1 cellular context compared by ENCODE assay signal in the genomic region with DNA sequence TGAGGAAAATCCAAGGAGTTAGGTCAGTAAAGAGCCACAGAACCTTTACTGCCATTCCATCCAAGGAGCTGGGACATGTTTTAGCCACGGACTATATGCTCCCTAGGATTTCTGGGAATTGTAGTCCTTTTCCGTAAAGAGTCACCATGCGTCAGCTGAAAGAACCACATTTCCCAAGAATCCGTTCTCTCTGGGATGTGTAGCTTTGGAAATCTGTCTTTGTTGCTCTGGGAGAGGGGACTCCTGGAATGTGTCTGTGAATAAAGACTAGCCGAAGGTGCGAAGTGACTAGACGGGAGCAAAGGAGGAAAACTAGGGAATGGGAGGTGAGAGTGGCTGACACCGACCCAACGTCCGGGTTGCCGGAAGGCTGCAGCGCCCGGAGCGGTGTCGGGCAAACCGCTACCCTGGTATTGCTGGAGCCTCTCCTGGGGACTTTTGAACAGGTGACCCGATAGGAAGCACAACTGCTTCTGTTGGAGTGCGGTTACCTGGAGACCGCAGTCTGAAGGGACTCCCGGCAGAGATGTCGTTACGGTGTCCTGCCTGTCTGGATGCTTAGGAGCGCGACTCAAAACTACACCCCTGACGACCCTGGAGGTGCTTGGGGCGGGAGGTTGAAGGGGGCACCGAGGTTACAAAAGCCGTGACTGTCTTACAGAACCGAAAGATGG.
TF ChIP-seq lines count a peak whose summit lies in the region.

A gene with protein sequence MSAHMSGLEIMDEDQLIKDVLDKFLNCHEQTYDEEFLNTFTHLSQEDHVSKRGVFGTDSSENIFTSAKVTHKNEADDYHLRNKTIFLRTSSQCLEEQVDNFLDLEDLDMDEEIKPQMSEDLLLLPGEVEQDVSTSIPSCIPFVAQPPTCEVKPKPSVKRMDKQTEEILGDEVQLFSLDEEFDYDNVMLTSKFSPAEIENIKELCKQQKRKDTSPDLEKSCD (plus strand): TSS at position 187 of the 674 bp plus-strand sequence. CDS start 15,602 bp downstream, outside the sequence.

TF ChIP-seq in HEK293, 187 proteins besides CTCF, POLR2A, EP300 and RAD21 (continued from another document):
- TF ChIP-seq, protein P1, sequence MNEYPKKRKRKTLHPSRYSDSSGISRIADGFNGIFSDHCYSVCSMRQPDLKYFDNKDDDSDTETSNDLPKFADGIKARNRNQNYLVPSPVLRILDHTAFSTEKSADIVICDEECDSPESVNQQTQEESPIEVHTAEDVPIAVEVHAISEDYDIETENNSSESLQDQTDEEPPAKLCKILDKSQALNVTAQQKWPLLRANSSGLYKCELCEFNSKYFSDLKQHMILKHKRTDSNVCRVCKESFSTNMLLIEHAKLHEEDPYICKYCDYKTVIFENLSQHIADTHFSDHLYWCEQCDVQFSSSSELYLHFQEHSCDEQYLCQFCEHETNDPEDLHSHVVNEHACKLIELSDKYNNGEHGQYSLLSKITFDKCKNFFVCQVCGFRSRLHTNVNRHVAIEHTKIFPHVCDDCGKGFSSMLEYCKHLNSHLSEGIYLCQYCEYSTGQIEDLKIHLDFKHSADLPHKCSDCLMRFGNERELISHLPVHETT (tag by site-specific recombination; IDR thresholded peaks at IDR 0.05), result peak; percentile 68
- TF ChIP-seq ZFP37 (tag by site-specific recombination; IDR thresholded peaks at IDR 0.05), result 0 out of 2 replicates have a peak, but pooled peaks have one; percentile 37
- peak; percentile 82 for TF ChIP-seq SCRT1 (tag by site-specific recombination; IDR thresholded peaks at IDR 0.05; ENCODE audit: borderline replicate concordance)
- TF ChIP-seq, protein P2, sequence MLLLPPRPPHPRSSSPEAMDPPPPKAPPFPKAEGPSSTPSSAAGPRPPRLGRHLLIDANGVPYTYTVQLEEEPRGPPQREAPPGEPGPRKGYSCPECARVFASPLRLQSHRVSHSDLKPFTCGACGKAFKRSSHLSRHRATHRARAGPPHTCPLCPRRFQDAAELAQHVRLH (tag by site-specific recombination; IDR thresholded peaks at IDR 0.05), result peak; percentile 79
- TF ChIP-seq ZNF610 (tag by site-specific recombination; IDR thresholded peaks at IDR 0.05; ENCODE audit: borderline replicate concordance), result 0 out of 2 replicates have a peak, but pooled peaks have one; percentile 24
- 0 out of 2 replicates have a peak, but pooled peaks have one; percentile 26 for TF ChIP-seq GLI4 (tag by site-specific recombination; IDR thresholded peaks at IDR 0.05)
- TF ChIP-seq YY2 (tag by site-specific recombination; IDR thresholded peaks at IDR 0.05), result peak; percentile 74
- 0 out of 2 replicates have a peak, but pooled peaks have one; percentile 40 for TF ChIP-seq ZNF366 (tag by site-specific recombination; conservative IDR thresholded peaks at IDR 0.05)
- peak; percentile 89 for TF ChIP-seq MZF1 (tag by site-specific recombination; IDR thresholded peaks at IDR 0.05; ENCODE audit: borderline replicate concordance)
- TF ChIP-seq ZBTB8A (tag by site-specific recombination; IDR thresholded peaks at IDR 0.05), result 0 out of 2 replicates have a peak, but pooled peaks have one; percentile 20
- TF ChIP-seq, protein P3, sequence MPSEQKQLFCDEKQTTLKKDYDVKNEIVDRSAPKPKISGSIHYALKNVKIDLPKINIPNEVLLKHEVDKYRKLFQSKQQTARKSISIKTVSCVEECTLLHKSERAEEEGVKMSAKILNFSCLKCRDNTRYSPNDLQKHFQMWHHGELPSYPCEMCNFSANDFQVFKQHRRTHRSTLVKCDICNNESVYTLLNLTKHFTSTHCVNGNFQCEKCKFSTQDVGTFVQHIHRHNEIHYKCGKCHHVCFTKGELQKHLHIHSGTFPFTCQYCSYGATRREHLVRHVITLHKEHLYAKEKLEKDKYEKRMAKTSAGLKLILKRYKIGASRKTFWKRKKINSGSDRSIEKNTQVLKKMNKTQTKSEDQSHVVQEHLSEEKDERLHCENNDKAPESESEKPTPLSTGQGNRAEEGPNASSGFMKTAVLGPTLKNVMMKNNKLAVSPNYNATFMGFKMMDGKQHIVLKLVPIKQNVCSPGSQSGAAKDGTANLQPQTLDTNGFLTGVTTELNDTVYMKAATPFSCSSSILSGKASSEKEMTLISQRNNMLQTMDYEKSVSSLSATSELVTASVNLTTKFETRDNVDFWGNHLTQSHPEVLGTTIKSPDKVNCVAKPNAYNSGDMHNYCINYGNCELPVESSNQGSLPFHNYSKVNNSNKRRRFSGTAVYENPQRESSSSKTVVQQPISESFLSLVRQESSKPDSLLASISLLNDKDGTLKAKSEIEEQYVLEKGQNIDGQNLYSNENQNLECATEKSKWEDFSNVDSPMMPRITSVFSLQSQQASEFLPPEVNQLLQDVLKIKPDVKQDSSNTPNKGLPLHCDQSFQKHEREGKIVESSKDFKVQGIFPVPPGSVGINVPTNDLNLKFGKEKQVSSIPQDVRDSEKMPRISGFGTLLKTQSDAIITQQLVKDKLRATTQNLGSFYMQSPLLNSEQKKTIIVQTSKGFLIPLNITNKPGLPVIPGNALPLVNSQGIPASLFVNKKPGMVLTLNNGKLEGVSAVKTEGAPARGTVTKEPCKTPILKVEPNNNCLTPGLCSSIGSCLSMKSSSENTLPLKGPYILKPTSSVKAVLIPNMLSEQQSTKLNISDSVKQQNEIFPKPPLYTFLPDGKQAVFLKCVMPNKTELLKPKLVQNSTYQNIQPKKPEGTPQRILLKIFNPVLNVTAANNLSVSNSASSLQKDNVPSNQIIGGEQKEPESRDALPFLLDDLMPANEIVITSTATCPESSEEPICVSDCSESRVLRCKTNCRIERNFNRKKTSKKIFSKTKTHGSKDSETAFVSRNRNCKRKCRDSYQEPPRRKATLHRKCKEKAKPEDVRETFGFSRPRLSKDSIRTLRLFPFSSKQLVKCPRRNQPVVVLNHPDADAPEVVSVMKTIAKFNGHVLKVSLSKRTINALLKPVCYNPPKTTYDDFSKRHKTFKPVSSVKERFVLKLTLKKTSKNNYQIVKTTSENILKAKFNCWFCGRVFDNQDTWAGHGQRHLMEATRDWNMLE (tag by site-specific recombination; conservative IDR thresholded peaks at IDR 0.05; ENCODE audit: low read depth), result peak; percentile 99
- no peak for TF ChIP-seq ZNF324 (tag by site-specific recombination; IDR thresholded peaks at IDR 0.05)
- peak; percentile 64; the same call in 1 of the 2 replicates for TF ChIP-seq ZNF24 (tag by site-specific recombination; IDR thresholded peaks at IDR 0.05)
- peak; percentile 68; the same call in 1 of the 2 replicates for TF ChIP-seq GFI1B (tag by site-specific recombination; IDR thresholded peaks at IDR 0.05)
- TF ChIP-seq PRDM1 (tag by site-specific recombination; IDR thresholded peaks at IDR 0.05), result 0 out of 2 replicates have a peak, but pooled peaks have one; percentile 39
- TF ChIP-seq ZFHX2 (tag by site-specific recombination; conservative IDR thresholded peaks at IDR 0.05), result no peak
- no peak for TF ChIP-seq GLIS2 (tag by site-specific recombination; IDR thresholded peaks at IDR 0.05)
- peak; percentile 50; the same call in 1 of the 2 replicates for TF ChIP-seq ZNF394 (tag by site-specific recombination; IDR thresholded peaks at IDR 0.05; ENCODE audit: borderline replicate concordance)
- TF ChIP-seq, protein P4, sequence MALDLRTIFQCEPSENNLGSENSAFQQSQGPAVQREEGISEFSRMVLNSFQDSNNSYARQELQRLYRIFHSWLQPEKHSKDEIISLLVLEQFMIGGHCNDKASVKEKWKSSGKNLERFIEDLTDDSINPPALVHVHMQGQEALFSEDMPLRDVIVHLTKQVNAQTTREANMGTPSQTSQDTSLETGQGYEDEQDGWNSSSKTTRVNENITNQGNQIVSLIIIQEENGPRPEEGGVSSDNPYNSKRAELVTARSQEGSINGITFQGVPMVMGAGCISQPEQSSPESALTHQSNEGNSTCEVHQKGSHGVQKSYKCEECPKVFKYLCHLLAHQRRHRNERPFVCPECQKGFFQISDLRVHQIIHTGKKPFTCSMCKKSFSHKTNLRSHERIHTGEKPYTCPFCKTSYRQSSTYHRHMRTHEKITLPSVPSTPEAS (tag by site-specific recombination; IDR thresholded peaks at IDR 0.05), result 0 out of 2 replicates have a peak, but pooled peaks have one; percentile 23
- TF ChIP-seq ZNF501 (tag by site-specific recombination; IDR thresholded peaks at IDR 0.05), result peak; percentile 81; the same call in 1 of the 2 replicates
- TF ChIP-seq ZSCAN30 (tag by site-specific recombination; IDR thresholded peaks at IDR 0.05), result peak; percentile 50; the same call in 1 of the 2 replicates
- peak; percentile 91 for TF ChIP-seq SETDB1 (IDR thresholded peaks at IDR 0.05; ENCODE audit: insufficient read length, low read length)
- peak; percentile 54 for TF ChIP-seq SP2 (tag by site-specific recombination; IDR thresholded peaks at IDR 0.05)
- TF ChIP-seq, protein P5, sequence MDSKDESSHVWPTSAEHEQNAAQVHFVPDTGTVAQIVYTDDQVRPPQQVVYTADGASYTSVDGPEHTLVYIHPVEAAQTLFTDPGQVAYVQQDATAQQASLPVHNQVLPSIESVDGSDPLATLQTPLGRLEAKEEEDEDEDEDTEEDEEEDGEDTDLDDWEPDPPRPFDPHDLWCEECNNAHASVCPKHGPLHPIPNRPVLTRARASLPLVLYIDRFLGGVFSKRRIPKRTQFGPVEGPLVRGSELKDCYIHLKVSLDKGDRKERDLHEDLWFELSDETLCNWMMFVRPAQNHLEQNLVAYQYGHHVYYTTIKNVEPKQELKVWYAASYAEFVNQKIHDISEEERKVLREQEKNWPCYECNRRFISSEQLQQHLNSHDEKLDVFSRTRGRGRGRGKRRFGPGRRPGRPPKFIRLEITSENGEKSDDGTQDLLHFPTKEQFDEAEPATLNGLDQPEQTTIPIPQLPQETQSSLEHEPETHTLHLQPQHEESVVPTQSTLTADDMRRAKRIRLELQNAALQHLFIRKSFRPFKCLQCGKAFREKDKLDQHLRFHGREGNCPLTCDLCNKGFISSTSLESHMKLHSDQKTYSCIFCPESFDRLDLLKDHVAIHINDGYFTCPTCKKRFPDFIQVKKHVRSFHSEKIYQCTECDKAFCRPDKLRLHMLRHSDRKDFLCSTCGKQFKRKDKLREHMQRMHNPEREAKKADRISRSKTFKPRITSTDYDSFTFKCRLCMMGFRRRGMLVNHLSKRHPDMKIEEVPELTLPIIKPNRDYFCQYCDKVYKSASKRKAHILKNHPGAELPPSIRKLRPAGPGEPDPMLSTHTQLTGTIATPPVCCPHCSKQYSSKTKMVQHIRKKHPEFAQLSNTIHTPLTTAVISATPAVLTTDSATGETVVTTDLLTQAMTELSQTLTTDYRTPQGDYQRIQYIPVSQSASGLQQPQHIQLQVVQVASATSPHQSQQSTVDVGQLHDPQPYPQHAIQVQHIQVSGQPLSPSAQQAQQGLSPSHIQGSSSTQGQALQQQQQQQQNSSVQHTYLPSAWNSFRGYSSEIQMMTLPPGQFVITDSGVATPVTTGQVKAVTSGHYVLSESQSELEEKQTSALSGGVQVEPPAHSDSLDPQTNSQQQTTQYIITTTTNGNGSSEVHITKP (tag by site-specific recombination; IDR thresholded peaks at IDR 0.05), result peak; percentile 82
- peak; percentile 58; the same call in 1 of the 2 replicates for TF ChIP-seq ZNF600 (tag by site-specific recombination; IDR thresholded peaks at IDR 0.05)
- peak; percentile 41; the same call in 1 of the 2 replicates for TF ChIP-seq ZNF146 (tag by site-specific recombination; IDR thresholded peaks at IDR 0.05)
- TF ChIP-seq SP7 (tag by site-specific recombination; IDR thresholded peaks at IDR 0.05), result peak; percentile 79
- peak; percentile 82 for TF ChIP-seq ZNF335 (tag by site-specific recombination; conservative IDR thresholded peaks at IDR 0.05)
- TF ChIP-seq KLF8 (tag by site-specific recombination; IDR thresholded peaks at IDR 0.05), result peak; percentile 68
- TF ChIP-seq ZNF747 (tag by site-specific recombination; IDR thresholded peaks at IDR 0.05), result no peak
- peak; percentile 44; the same call in 1 of the 2 replicates for TF ChIP-seq ZNF629 (tag by site-specific recombination; IDR thresholded peaks at IDR 0.05)
- TF ChIP-seq ZNF561 (tag by site-specific recombination; IDR thresholded peaks at IDR 0.05; ENCODE audit: borderline replicate concordance), result peak; percentile 62
- TF ChIP-seq ZNF2 (tag by site-specific recombination; IDR thresholded peaks at IDR 0.05), result peak; percentile 94
- peak; percentile 93 for TF ChIP-seq ZXDB (tag by site-specific recombination; IDR thresholded peaks at IDR 0.05)
- peak; percentile 57; the same call in 1 of the 2 replicates for TF ChIP-seq ZBTB48 (tag by site-specific recombination; IDR thresholded peaks at IDR 0.05)
- no peak for TF ChIP-seq ZNF19 (tag by site-specific recombination; IDR thresholded peaks at IDR 0.05; ENCODE audit: low read depth)
- TF ChIP-seq, protein P6, sequence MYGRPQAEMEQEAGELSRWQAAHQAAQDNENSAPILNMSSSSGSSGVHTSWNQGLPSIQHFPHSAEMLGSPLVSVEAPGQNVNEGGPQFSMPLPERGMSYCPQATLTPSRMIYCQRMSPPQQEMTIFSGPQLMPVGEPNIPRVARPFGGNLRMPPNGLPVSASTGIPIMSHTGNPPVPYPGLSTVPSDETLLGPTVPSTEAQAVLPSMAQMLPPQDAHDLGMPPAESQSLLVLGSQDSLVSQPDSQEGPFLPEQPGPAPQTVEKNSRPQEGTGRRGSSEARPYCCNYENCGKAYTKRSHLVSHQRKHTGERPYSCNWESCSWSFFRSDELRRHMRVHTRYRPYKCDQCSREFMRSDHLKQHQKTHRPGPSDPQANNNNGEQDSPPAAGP (tag by site-specific recombination; IDR thresholded peaks at IDR 0.05), result peak; percentile 79
- peak; percentile 90 for TF ChIP-seq ZBTB17 (tag by site-specific recombination; IDR thresholded peaks at IDR 0.05)
- peak; percentile 76; the same call in 1 of the 2 replicates for TF ChIP-seq ZNF350 (tag by site-specific recombination; IDR thresholded peaks at IDR 0.05)
- peak; percentile 62 for TF ChIP-seq SP3 (tag by site-specific recombination; IDR thresholded peaks at IDR 0.05)
- no peak for TF ChIP-seq KLF1 (tag by site-specific recombination; IDR thresholded peaks at IDR 0.05)
- TF ChIP-seq ZNF433 (tag by site-specific recombination; IDR thresholded peaks at IDR 0.05; ENCODE audit: low read depth), result no peak
